Comparison of ENCODE assay signal across 1 cellular context in genomic region chr3:178417736-178418135, GRCh38.
TF ChIP-seq lines count a peak whose summit lies in the region.

No MANE protein-coding gene starts in this region.

TF ChIP-seq in GM12878, 131 proteins besides CTCF, POLR2A, EP300 and RAD21:
- no peak for TF ChIP-seq NR2C2 (IDR thresholded peaks at IDR 0.05; ENCODE audit: borderline replicate concordance, control insufficient read depth, insufficient read length, low read depth)
- TF ChIP-seq RAD51 (IDR thresholded peaks at IDR 0.05), result no peak
- no peak for TF ChIP-seq TCF7 (IDR thresholded peaks at IDR 0.05; ENCODE audit: borderline replicate concordance)
- TF ChIP-seq ATF7 (IDR thresholded peaks at IDR 0.05; ENCODE audit: low read depth), result no peak
